8 cellular contexts compared by ENCODE assay signal in the genomic region with DNA sequence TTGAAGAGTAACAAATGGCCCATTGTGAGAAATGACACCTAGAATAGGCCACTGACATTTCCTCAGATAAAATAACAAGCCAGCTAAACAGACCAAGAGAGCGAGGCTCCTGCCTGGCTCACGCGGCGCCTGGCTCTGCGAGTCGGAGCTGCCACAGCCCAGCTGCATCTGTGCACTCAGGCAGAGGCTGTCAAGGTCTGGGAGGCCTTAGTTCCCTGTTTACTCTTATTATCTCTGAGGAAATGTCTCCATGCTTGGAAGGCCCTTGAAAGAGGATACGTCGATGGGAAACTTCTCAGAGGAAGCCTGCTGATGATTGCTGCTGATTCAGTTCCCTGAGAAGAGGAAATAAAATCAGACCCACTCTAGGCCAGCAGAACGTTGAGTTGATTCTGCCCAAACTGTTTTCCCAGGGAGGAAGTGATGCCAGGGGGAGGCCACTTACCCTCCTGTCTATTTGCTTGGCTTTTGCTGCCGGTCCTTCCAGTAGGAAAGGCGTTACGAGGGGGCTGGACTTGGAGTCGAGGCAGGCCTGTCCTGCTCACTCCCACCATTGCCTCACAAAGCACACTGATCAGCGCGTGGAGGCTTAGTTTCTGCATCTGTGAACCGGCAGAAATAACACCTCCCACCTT.
DNase-seq lines count a peak whose midpoint lies in the region; ATAC-seq lines count a peak whose summit lies in the region.

No MANE protein-coding gene starts in this region.

- H3K27me3 ChIP-seq in mesenchymal stem cell (ENCODE audit: control insufficient read depth in 1 of 2, insufficient read depth in 1 of 2, low read length in 2 of 2), result no peaks in the 10 kb centered on the region

- no peak overlapping the region for H2AFZ ChIP-seq in mesenchymal stem cell (ENCODE audit: low read depth, low read length)

- H4K91ac ChIP-seq in mesenchymal stem cell (ENCODE audit: low read length), result peak overlapping the region; percentile 5

- H3K27me3 Mint-ChIP-seq in activated T-cell treated with anti-CD3 and anti-CD28 coated beads, Interleukin-2, amount 50 U/mL, for 72 hours (ENCODE audit: low read depth), result no peaks in the 10 kb centered on the region

- H3K23ac ChIP-seq in mesenchymal stem cell (ENCODE audit: low read length in 2 of 2), result no peak overlapping the region

- H3K4me2 ChIP-seq in mesenchymal stem cell (ENCODE audit: low read length, poor library complexity, severe bottlenecking), result no peak overlapping the region

- H3K4me1 ChIP-seq in mesenchymal stem cell (ENCODE audit: control insufficient read depth, insufficient read depth, low read depth, low read length), result peaks cover 35% of the 10 kb centered on the region

- peak overlapping the region in 1 of 2 experiments; percentile 88 for H3K14ac ChIP-seq in mesenchymal stem cell (ENCODE audit: low read length in 2 of 2)

- peak overlapping the region; percentile 66 to 94 for H3K4ac ChIP-seq in mesenchymal stem cell (ENCODE audit: low read depth in 1 of 2, low read length in 2 of 2)

- H3K27ac ChIP-seq in mesenchymal stem cell (ENCODE audit: low read length, poor library complexity, severe bottlenecking) (peak overlapping the region; percentile 73), temporal lobe (ENCODE audit: low read depth, low read length) (peak overlapping the region; percentile 13)

- H3K18ac ChIP-seq in mesenchymal stem cell (ENCODE audit: low read depth in 1 of 2, low read length in 2 of 2), result peak overlapping the region; percentile 37 to 76

- DNase-seq in NCI-H2081 (lab: John Stamatoyannopoulos, UW) (peak; percentile 20 to 44), NCI-H2081 treated with DMSO at 0.1 percent for 48 hours (lab: John Stamatoyannopoulos, UW) (no peak), fibroblast of gingiva (ENCODE audit: low read depth) (peak; percentile 22), mesenchymal stem cell (peak; percentile 81), NK-92 (lab: John Stamatoyannopoulos, UW; ENCODE audit: unreplicated experiment) (no peak)
- no peak for DNase-seq in activated T-cell treated with anti-CD3 and anti-CD28 coated beads, Interleukin-2, amount 50 U/mL, for 72 hours
- DNase-seq in stimulated activated CD4-positive, alpha-beta T cell treated with anti-CD3 and anti-CD28 coated beads, Interleukin-15, amount 100 ng/mL, for 24 hours, result no peak

- H2BK5ac ChIP-seq in mesenchymal stem cell (ENCODE audit: low read depth, low read length, poor library complexity, severe bottlenecking), result peak overlapping the region; percentile 61

- H3K36me3 Mint-ChIP-seq in activated T-cell treated with anti-CD3 and anti-CD28 coated beads, Interleukin-2, amount 50 U/mL, for 72 hours (ENCODE audit: insufficient read depth in 2 of 2), result no peaks in the 10 kb centered on the region

- H3K79me1 ChIP-seq in mesenchymal stem cell (replicated peaks; ENCODE audit: low read length, poor library complexity, severe bottlenecking), result peaks cover 61% of the 10 kb centered on the region

- H2BK12ac ChIP-seq in mesenchymal stem cell (ENCODE audit: low read length in 2 of 2), result no peak overlapping the region

- no peak overlapping the region for H2BK15ac ChIP-seq in mesenchymal stem cell (ENCODE audit: low read depth, poor library complexity, severe bottlenecking)

- H3K9me3 Mint-ChIP-seq in activated T-cell treated with anti-CD3 and anti-CD28 coated beads, Interleukin-2, amount 50 U/mL, for 72 hours, result no peaks in the 10 kb centered on the region

- ATAC-seq in activated T-cell treated with anti-CD3 and anti-CD28 coated beads, Interleukin-2, amount 50 U/mL, for 72 hours (replicated peaks in 1 of 2), result no peak

- no peak overlapping the region for H3K4me3 Mint-ChIP-seq in activated T-cell treated with anti-CD3 and anti-CD28 coated beads, Interleukin-2, amount 50 U/mL, for 72 hours

- no peak overlapping the region for H3K4me3 ChIP-seq in mesenchymal stem cell (ENCODE audit: insufficient read depth in 1 of 2, low read depth in 1 of 2, low read length in 2 of 2)

- no peak overlapping the region for H3K27ac Mint-ChIP-seq in activated T-cell treated with anti-CD3 and anti-CD28 coated beads, Interleukin-2, amount 50 U/mL, for 72 hours

- H3K9me3 ChIP-seq in mesenchymal stem cell (ENCODE audit: control insufficient read depth, low read length), result no peaks in the 10 kb centered on the region

- H4K8ac ChIP-seq in mesenchymal stem cell (ENCODE audit: low read length), result peak overlapping the region; percentile 55

- H3K36me3 ChIP-seq in mesenchymal stem cell (ENCODE audit: control insufficient read depth in 1 of 2, insufficient read depth in 2 of 2, low read depth in 1 of 2, low read length in 2 of 2), result peaks cover 12 to 31% of the 10 kb centered on the region in 2 experiments

- peak overlapping the region; percentile 33 for H2AK5ac ChIP-seq in mesenchymal stem cell (ENCODE audit: low read length, severe bottlenecking)

- peaks cover 23% of the 10 kb centered on the region for H3K4me1 Mint-ChIP-seq in activated T-cell treated with anti-CD3 and anti-CD28 coated beads, Interleukin-2, amount 50 U/mL, for 72 hours (ENCODE audit: low read depth)

- H2BK120ac ChIP-seq in mesenchymal stem cell (ENCODE audit: low read depth, low read length), result no peak overlapping the region

- WGBS in mesenchymal stem cell, result 45% methylated on average over 16 of the region's 16 CpGs

- no peak overlapping the region for H3K9ac ChIP-seq in mesenchymal stem cell (ENCODE audit: low read length)

Comparison
In these comparisons a context has a peak if more than half of its experiments do, and no peak if none do; other contexts are left out.
1. DNase-seq: peak in NCI-H2081 (2 of 2), fibroblast of gingiva (single experiment) and mesenchymal stem cell (single experiment); none in NCI-H2081 treated with DMSO at 0.1 percent for 48 hours (single experiment), NK-92 (single experiment), activated T-cell treated with anti-CD3 and anti-CD28 coated beads, Interleukin-2, amount 50 U/mL, for 72 hours (0 of 2) and stimulated activated CD4-positive, alpha-beta T cell treated with anti-CD3 and anti-CD28 coated beads, Interleukin-15, amount 100 ng/mL, for 24 hours (single experiment).